10 cellular contexts compared by ENCODE assay signal in genomic region chr10:22631646-22632278, GRCh38.
DNase-seq lines count a peak whose midpoint lies in the region; ATAC-seq and TF ChIP-seq lines count a peak whose summit lies in the region.
"Had no signal": no experiment of that assay in that cellular context is flagged by ENCODE, and none has a peak within 500 bp of the region (broad histone marks: within the 10 kb centered on the region; RNA-seq: fewer than 3 reads in every experiment).

No MANE protein-coding gene starts in this region.

- H3K9me3 Mint-ChIP-seq in activated CD4-positive, alpha-beta memory T cell treated with anti-CD3 and anti-CD28 coated beads for 36 hours: peaks cover 2% of the 10 kb centered on the region

- no peaks in the 10 kb centered on the region for H4K20me1 ChIP-seq in smooth muscle cell (ENCODE audit: low read depth)

- H3K4me1 Mint-ChIP-seq in activated CD4-positive, alpha-beta memory T cell treated with anti-CD3 and anti-CD28 coated beads for 36 hours (ENCODE audit: low read depth): peaks cover 90% of the 10 kb centered on the region

- H3K4me2 ChIP-seq in smooth muscle cell: no peak overlapping the region

- WGBS in smooth muscle cell (ENCODE audit: low lambda C conversion rate): 70% methylated on average over 10 of the region's 10 CpGs

- no peaks in the 10 kb centered on the region for H3F3A ChIP-seq in smooth muscle cell (ENCODE audit: low read depth)

- H3K9ac ChIP-seq in smooth muscle cell (ENCODE audit: low read depth): peak overlapping the region; percentile 37

- TF ChIP-seq CTCF in foreskin fibroblast (IDR thresholded peaks at IDR 0.05; ENCODE audit: low read depth, low read length): no peak
- no peak for TF ChIP-seq CTCF in smooth muscle cell (IDR thresholded peaks at IDR 0.05; ENCODE audit: borderline replicate concordance, insufficient read depth, poor library complexity, severe bottlenecking)
- no peak for TF ChIP-seq CTCF in GM20000 (IDR thresholded peaks at IDR 0.05; ENCODE audit: extremely low read depth, missing control alignments)
- TF ChIP-seq CTCF in GM13976 (IDR thresholded peaks at IDR 0.05; ENCODE audit: borderline replicate concordance, control extremely low read depth, extremely low read depth, insufficient read depth, missing control alignments): no peak

- in situ Hi-C loops in GM13976 (cut with MboI; ENCODE audit: low sequenced_read_pairs, unreplicated experiment): no loop called here

- peak overlapping the region; percentile 65 for H3K4me3 Mint-ChIP-seq in activated CD4-positive, alpha-beta memory T cell treated with anti-CD3 and anti-CD28 coated beads for 36 hours

- CTCF ChIA-PET in activated CD4-positive, alpha-beta memory T cell treated with anti-CD3 and anti-CD28 coated beads for 36 hours (lab: Charles Lee): interaction anchor here (0.8 to 3.5 kb wide), 6 partner anchors 10 to 62 kb away, joined by 3 to 22 read pairs (median 4); no protein-coding TSS in a partner anchor

- H3K36me3 ChIP-seq in smooth muscle cell (ENCODE audit: low read depth): no peaks in the 10 kb centered on the region
- H3K36me3 ChIP-seq: adrenal gland had no signal

- peak overlapping the region; percentile 98 for H3K27ac Mint-ChIP-seq in activated CD4-positive, alpha-beta memory T cell treated with anti-CD3 and anti-CD28 coated beads for 36 hours

- H3K4me1 ChIP-seq in smooth muscle cell (ENCODE audit: low read depth): peaks cover 13% of the 10 kb centered on the region

- no peak for DNase-seq in activated CD4-positive, alpha-beta memory T cell treated with anti-CD3 and anti-CD28 coated beads for 36 hours
- DNase-seq in foreskin fibroblast (peak; percentile 36 to 51), smooth muscle cell (lab: John Stamatoyannopoulos, UW; ENCODE audit: unreplicated experiment) (no peak), GM20000 (ENCODE audit: low spot score) (no peak), NCI-H1417 (lab: John Stamatoyannopoulos, UW) (no peak), GM13976 (ENCODE audit: low spot score) (no peak)
- DNase-seq: MV-4-11 had no signal

- no peaks in the 10 kb centered on the region for H3K27me3 Mint-ChIP-seq in activated CD4-positive, alpha-beta memory T cell treated with anti-CD3 and anti-CD28 coated beads for 36 hours

- intact Hi-C loops in activated CD4-positive, alpha-beta memory T cell treated with anti-CD3 and anti-CD28 coated beads for 36 hours (cut with micrococcal nuclease): no loop called here

- peaks cover 3% of the 10 kb centered on the region for H3K36me3 Mint-ChIP-seq in activated CD4-positive, alpha-beta memory T cell treated with anti-CD3 and anti-CD28 coated beads for 36 hours

- no peaks in the 10 kb centered on the region for H3K9me3 ChIP-seq in smooth muscle cell (replicated peaks; ENCODE audit: low read depth)
- H3K9me3 ChIP-seq: adrenal gland had no signal

- POLR2A ChIA-PET in activated CD4-positive, alpha-beta memory T cell treated with anti-CD3 and anti-CD28 coated beads for 36 hours (lab: Charles Lee): interaction anchor here (0.7 to 3.7 kb wide), 6 partner anchors 12 to 191 kb away, joined by 3 to 43 read pairs (median 8); partner anchors contain the start of gene PIP4K2A

- no peak overlapping the region for H2AFZ ChIP-seq in smooth muscle cell (ENCODE audit: low read depth)

- peak; percentile 27 for ATAC-seq in GM18517 (IDR thresholded peaks at IDR 0.05; ENCODE audit: unreplicated experiment)
- ATAC-seq: SK-N-SH treated with all-trans-retinoic acid at 6 μM for 48 hours had no signal

- H3K79me2 ChIP-seq in smooth muscle cell (ENCODE audit: low read depth): peaks cover 27% of the 10 kb centered on the region

- H3K27ac ChIP-seq in smooth muscle cell (ENCODE audit: low read depth): peak overlapping the region; percentile 83

- H3K4me3 ChIP-seq in foreskin fibroblast (ENCODE audit: low read depth in 1 of 2, low read length in 2 of 2) (no peak overlapping the region), smooth muscle cell (no peak overlapping the region)
- H3K4me3 ChIP-seq: adrenal gland had no signal

- H3K27me3 ChIP-seq in smooth muscle cell (ENCODE audit: low read depth): no peaks in the 10 kb centered on the region
- H3K27me3 ChIP-seq: adrenal gland had no signal

Comparison
In these comparisons a context has a peak if more than half of its experiments do, and no peak if none do; other contexts are left out.
1. DNase-seq: peak in foreskin fibroblast (2 of 2); none in activated CD4-positive, alpha-beta memory T cell treated with anti-CD3 and anti-CD28 coated beads for 36 hours (single experiment), smooth muscle cell (single experiment), GM20000 (single experiment), NCI-H1417 (0 of 3) and GM13976 (single experiment).